In the genomic region with DNA sequence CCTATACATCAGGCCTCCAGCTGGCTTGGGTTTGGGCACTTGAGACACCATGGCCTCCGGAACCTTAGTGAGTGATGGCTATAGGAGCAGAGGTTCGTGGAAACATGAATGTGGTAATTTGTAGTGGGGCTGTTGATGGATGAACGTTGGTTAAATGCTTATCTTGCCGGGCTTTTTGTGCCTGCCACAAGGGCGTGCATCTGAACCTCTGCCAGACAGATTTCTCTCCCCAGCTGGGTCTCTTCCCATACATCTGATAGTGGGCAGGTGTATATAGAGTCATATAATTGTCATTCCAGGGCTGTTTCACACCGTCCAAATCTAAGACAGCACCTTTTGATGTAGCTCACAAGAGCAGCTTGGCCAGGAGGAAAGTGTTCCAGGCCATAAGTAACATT, we compare ENCODE assay signal across 13 cellular contexts. TPM values are rescaled to one million over a fixed set of nuclear protein-coding genes. Genes with fewer than 3 reads are reported as not detected.
DNase-seq lines count a peak whose midpoint lies in the region; ATAC-seq and TF ChIP-seq lines count a peak whose summit lies in the region.
"Had no signal": no experiment of that assay in that cellular context is flagged by ENCODE, and none has a peak within 500 bp of the region (broad histone marks: within the 10 kb centered on the region; RNA-seq: fewer than 3 reads in every experiment).

No MANE protein-coding gene starts in this region.

- H3K4me1 ChIP-seq in left ventricle myocardium inferior (no peaks in the 10 kb centered on the region), mucosa of descending colon (ENCODE audit: low read depth) (no peaks in the 10 kb centered on the region)
- H3K4me1 ChIP-seq: BE2C had no signal

- peaks cover 9% of the 10 kb centered on the region for H3K9me3 ChIP-seq in left ventricle myocardium inferior (replicated peaks)
- peaks cover 5% of the 10 kb centered on the region for H3K9me3 ChIP-seq in mucosa of descending colon
- H3K9me3 ChIP-seq: BE2C had no signal

- DNase-seq in left ventricle myocardium inferior (no peak), Right ventricle myocardium superior (no peak), amniotic epithelial cell (ENCODE audit: low read depth) (peak; percentile 87), mucosa of descending colon (no peak), DMS153 treated with DMSO at 0.1 percent for 48 hours (lab: John Stamatoyannopoulos, UW; ENCODE audit: unreplicated experiment) (no peak), anterior cingulate cortex (lab: John Stamatoyannopoulos, UW) (no peak), NCI-H1105 treated with DMSO at 0.1 percent for 48 hours (lab: John Stamatoyannopoulos, UW) (no peak)
- DNase-seq: BE2C; CD4-positive, alpha-beta memory T cell; DMS153; GM23248 had no signal

- intact Hi-C loops in left ventricle myocardium inferior (cut with micrococcal nuclease) = loop anchor here (5.0 kb wide), 1 partner anchor 82 kb away; no protein-coding TSS in a partner anchor
- intact Hi-C loops in Right ventricle myocardium superior (cut with DNase I) = loop anchor here (5.0 to 10.0 kb wide), 2 partner anchors 82 to 179 kb away; no protein-coding TSS in a partner anchor
- intact Hi-C loops in mucosa of descending colon (cut with DNase I, micrococcal nuclease) = loop anchor here in 1 of 2 donors (10.0 kb wide), 1 partner anchor 89 kb away; no protein-coding TSS in a partner anchor

- H3K4me3 ChIP-seq in left ventricle myocardium inferior (no peak overlapping the region), mucosa of descending colon (no peak overlapping the region)
- H3K4me3 ChIP-seq: GM23248 had no signal

- peak overlapping the region; percentile 43 for H3K27ac ChIP-seq in left ventricle myocardium inferior (replicated peaks)
- H3K27ac ChIP-seq: C4-2B, GM23248, HL-60 had no signal

- TF ChIP-seq CTCF in left ventricle myocardium inferior (IDR thresholded peaks at IDR 0.05; ENCODE audit: borderline replicate concordance) = no peak
- no peak for TF ChIP-seq CTCF in mucosa of descending colon (IDR thresholded peaks at IDR 0.05)

- H3K36me3 ChIP-seq in left ventricle myocardium inferior = no peaks in the 10 kb centered on the region
- H3K36me3 ChIP-seq in mucosa of descending colon (ENCODE audit: low read depth) = no peaks in the 10 kb centered on the region
- H3K36me3 ChIP-seq: BE2C had no signal

- ATAC-seq in Right ventricle myocardium superior (ENCODE audit: poor library complexity) (no peak), mucosa of descending colon (peak; percentile 11)

- H3K27me3 ChIP-seq in left ventricle myocardium inferior (ENCODE audit: low read depth) = no peaks in the 10 kb centered on the region
- H3K27me3 ChIP-seq: BE2C had no signal

RNA-seq across cellular contexts. Expression of a gene that starts 14.7 kb away (rescaled TPM):
- total RNA-seq in left ventricle myocardium inferior = 3.5 TPM
- 3.3 TPM for total RNA-seq in Right ventricle myocardium superior
- total RNA-seq in mucosa of descending colon = 10 to 100 TPM; 29.0 to 62.0 (median 49.0) TPM
- total RNA-seq: CD4-positive, alpha-beta memory T cell had no signal

RNA-seq across cellular contexts. Expression of a gene that starts 41.3 kb away (rescaled TPM):
- total RNA-seq in left ventricle myocardium inferior (9.2 TPM), Right ventricle myocardium superior (7.0 TPM), mucosa of descending colon (1 to 10 TPM; 1.5 to 3.3 (median 1.9) TPM)
- total RNA-seq: CD4-positive, alpha-beta memory T cell had no signal
